ENCODE assay signal across 8 cellular contexts in the genomic region with DNA sequence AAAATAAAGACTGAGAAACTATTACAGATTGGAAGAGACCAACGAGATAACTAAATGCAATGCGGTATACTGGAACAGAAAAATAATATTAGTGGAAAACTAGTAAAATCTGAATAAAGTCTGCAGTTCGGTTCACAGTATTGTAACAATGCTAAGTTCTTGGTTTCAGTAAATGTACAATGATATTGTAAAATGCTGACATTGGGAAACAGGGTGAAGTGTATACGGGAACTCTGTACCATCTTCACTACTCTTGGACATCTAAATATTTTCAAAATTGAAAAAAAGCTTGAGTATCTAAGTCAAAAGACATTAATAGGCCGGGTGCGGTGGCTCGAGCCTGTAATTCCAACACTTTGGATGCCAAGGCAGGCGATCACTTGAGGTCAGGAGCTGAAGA.
"Had no signal": no experiment of that assay in that cellular context is flagged by ENCODE, and none has a peak within 500 bp of the region (broad histone marks: within the 10 kb centered on the region; RNA-seq: fewer than 3 reads in every experiment).

No MANE protein-coding gene starts in this region.

- H3K4me3 Mint-ChIP-seq: GM23338, H9 had no signal

- H3K9ac ChIP-seq: KMS-11 had no signal

- H3K27ac ChIP-seq: KMS-11 had no signal

- H3K4me3 ChIP-seq: GM23338 had no signal

- H2AFZ ChIP-seq: GM23338 had no signal

- H3K4me2 ChIP-seq: GM23338, KMS-11 had no signal

- ATAC-seq: GM23338 had no signal

- H3K4me1 Mint-ChIP-seq: GM23338 had no signal

- H3K27ac Mint-ChIP-seq: GM23338, H9 had no signal

- H3K9me3 Mint-ChIP-seq: GM23338, H9 had no signal

- DNase-seq: H9, HCEC 1CT, KBM-7 had no signal

- FAIRE-seq: H1, H54, HTR-8/SVneo had no signal
